In genomic region chr16:53085539-53086450, GRCh38 we compare ENCODE assay signal across 9 cellular contexts. TPM values are rescaled to one million over a fixed set of nuclear protein-coding genes. Genes with fewer than 3 reads are reported as not detected.
DNase-seq lines count a peak whose midpoint lies in the region; ATAC-seq, FAIRE-seq and TF ChIP-seq lines count a peak whose summit lies in the region.
"Had no signal": no experiment of that assay in that cellular context is flagged by ENCODE, and none has a peak within 500 bp of the region (broad histone marks: within the 10 kb centered on the region; RNA-seq: fewer than 3 reads in every experiment).

No MANE protein-coding gene starts in this region.

- CTCF ChIA-PET in IMR-90 (lab: Yijun Ruan, JAX) (no interaction called here), K562 (lab: Yijun Ruan, JAX; ENCODE audit: low intra/inter-chr PET ratio) (no interaction called here)

- H4K8ac ChIP-seq in IMR-90 (ENCODE audit: low read depth in 2 of 2, low read length in 2 of 2), result peak overlapping the region; percentile 22 to 36; a peak in 2 of 4 replicates

- H3K27me3 ChIP-seq in IMR-90 (ENCODE audit: control insufficient read depth, insufficient read depth, low read length) (no peaks in the 10 kb centered on the region), K562 (ENCODE audit: control insufficient read depth in 2 of 2, insufficient read depth in 2 of 2, low read length in 2 of 2) (no peaks in the 10 kb centered on the region)

- H3K14ac ChIP-seq in IMR-90 (replicated peaks; ENCODE audit: low read depth, low read length), result 0 out of 2 replicates have a peak overlapping the region, but pooled peaks have one; percentile 3

- BruUV-seq in IMR-90 (replicated peaks; lab: Mats Ljungman, UMichigan) (no TSS peak), K562 (replicated peaks; lab: Mats Ljungman, UMichigan) (no TSS peak)

- H3K4me3 ChIP-seq in IMR-90 (ENCODE audit: insufficient read depth, low read depth, low read length) (no peak overlapping the region), K562 (no peak overlapping the region)

- dilution Hi-C loops in IMR-90 (cut with HindIII; ENCODE audit: low sequenced_read_pairs, unreplicated experiment), result no loop called here

- H2BK5ac ChIP-seq in IMR-90 (ENCODE audit: low read depth, low read length, poor library complexity, severe bottlenecking), result no peak overlapping the region

- H2AFZ ChIP-seq in IMR-90 (replicated peaks; ENCODE audit: low read length, poor library complexity) (no peak overlapping the region), K562 (ENCODE audit: low read depth, low read length) (no peak overlapping the region)

- H3K18ac ChIP-seq in IMR-90 (ENCODE audit: low read depth, low read length), result no peak overlapping the region

- no peak overlapping the region for H2BK15ac ChIP-seq in IMR-90 (ENCODE audit: low read depth, low read length)

- peak overlapping the region; percentile 18; the same call in 1 of the 2 replicates for H2BK120ac ChIP-seq in IMR-90 (ENCODE audit: low read depth, low read length)

- H3K9me3 Mint-ChIP-seq in stimulated activated naive B cell treated with anti-CD40 and anti-IgM and Interleukin-4, amounts not matched to agents 10 μg/mL and 1 μg/mL and 100 μg/mL, for 72 hours, result no peaks in the 10 kb centered on the region

- DNase-seq in IMR-90 (no peak), K562 (ENCODE audit: extremely low read depth in 1 of 4, low spot score in 3 of 4) (no peak), COLO668 (lab: John Stamatoyannopoulos, UW; ENCODE audit: unreplicated experiment) (no peak), NCI-H187 treated with DMSO at 0.1 percent for 48 hours (lab: John Stamatoyannopoulos, UW) (no peak), HuH-7.5 (ENCODE audit: low spot score) (no peak)
- no peak for DNase-seq in stimulated activated naive B cell treated with anti-CD40 and anti-IgM and Interleukin-4, amounts not matched to agents 10 μg/mL and 1 μg/mL and 100 μg/mL, for 72 hours
- DNase-seq: small intestine had no signal

- peaks cover 33 to 57% of the 10 kb centered on the region in 2 donors for H3K4me1 Mint-ChIP-seq in stimulated activated naive B cell treated with anti-CD40 and anti-IgM and Interleukin-4, amounts not matched to agents 10 μg/mL and 1 μg/mL and 100 μg/mL, for 72 hours

- H3K36me3 ChIP-seq in IMR-90 (ENCODE audit: control insufficient read depth, insufficient read depth, low read length) (no peaks in the 10 kb centered on the region), K562 (ENCODE audit: control insufficient read depth, insufficient read depth, low read length) (peaks cover 29% of the 10 kb centered on the region)

- TF ChIP-seq RAD21 in IMR-90 (IDR thresholded peaks at IDR 0.05; ENCODE audit: low read length) (no peak), K562 (CRISPR knock-in tag; conservative IDR thresholded peaks at IDR 0.05 in 1 of 2, IDR thresholded peaks at IDR 0.05 in 1 of 2) (no peak)

- no peak overlapping the region for H3K4me3 Mint-ChIP-seq in stimulated activated naive B cell treated with anti-CD40 and anti-IgM and Interleukin-4, amounts not matched to agents 10 μg/mL and 1 μg/mL and 100 μg/mL, for 72 hours

- no peak overlapping the region for H3K56ac ChIP-seq in IMR-90 (ENCODE audit: extremely low read depth, insufficient read depth, low read length)

- H2AK9ac ChIP-seq in IMR-90 (replicated peaks; ENCODE audit: low read depth, low read length, poor library complexity), result no peak overlapping the region

- H3K79me1 ChIP-seq in IMR-90 (ENCODE audit: low read depth in 1 of 2, low read length in 2 of 2), result peaks cover 15 to 69% of the 10 kb centered on the region in 2 experiments

- H3K4me2 ChIP-seq in IMR-90 (ENCODE audit: low read depth, low read length) (no peak overlapping the region; the same call in 1 of the 2 replicates), K562 (ENCODE audit: insufficient read depth, low read length) (no peak overlapping the region; the same call in 1 of the 2 replicates)

- 0% methylated on average over 1 of the region's 10 CpGs; no CpG with 5 or more reads in 1 of the 2 experiments for WGBS in IMR-90 (ENCODE audit: extremely low coverage in 2 of 2, insufficient read length in 1 of 2), 2 experiments
- WGBS in K562 (ENCODE audit: insufficient coverage, low coverage, missing lambda C conversion rate), result 43% methylated on average over 10 of the region's 10 CpGs

- H2AK5ac ChIP-seq in IMR-90 (ENCODE audit: low read depth, low read length), result no peak overlapping the region

- FAIRE-seq in K562 (lab: Jason Lieb, UNC) (no peak), islet of Langerhans (lab: Jason Lieb, UNC) (peak; percentile 65)
- FAIRE-seq: small intestine had no signal

- H3K79me2 ChIP-seq in K562 (ENCODE audit: control insufficient read depth, insufficient read depth, low read length), result peaks cover 56% of the 10 kb centered on the region

- no peak overlapping the region for H4K5ac ChIP-seq in IMR-90 (ENCODE audit: low read depth, low read length)

- peak overlapping the region; percentile 56; the same call in 1 of the 2 replicates for H3K27ac ChIP-seq in IMR-90 (ENCODE audit: insufficient read depth, low read length)
- 0 out of 3 replicates have a peak overlapping the region, but pooled peaks have one; percentile 13 for H3K27ac ChIP-seq in K562 (ENCODE audit: extremely low read depth, low read depth, low read length)

- TF ChIP-seq EP300 in K562 (IDR thresholded peaks at IDR 0.05; ENCODE audit: low read length), result no peak

- H3K27ac Mint-ChIP-seq in stimulated activated naive B cell treated with anti-CD40 and anti-IgM and Interleukin-4, amounts not matched to agents 10 μg/mL and 1 μg/mL and 100 μg/mL, for 72 hours, result peak overlapping the region; percentile 68

- H3K9ac ChIP-seq in IMR-90 (ENCODE audit: low read depth, low read length) (no peak overlapping the region), K562 (ENCODE audit: insufficient read depth in 1 of 2, low read depth in 2 of 2, low read length in 2 of 2) (peak overlapping the region in 1 of 2 experiments; percentile 68; a peak in 1 of 4 replicates)

- no peak overlapping the region for H4K91ac ChIP-seq in IMR-90 (ENCODE audit: insufficient read depth, low read depth, low read length)

- intact Hi-C loops in IMR-90 (cut with micrococcal nuclease) (no loop called here), K562 (cut with micrococcal nuclease) (no loop called here)

- TF ChIP-seq POLR2A in IMR-90 (IDR thresholded peaks at IDR 0.05; ENCODE audit: low read depth, low read length) (no peak), K562 (conservative IDR thresholded peaks at IDR 0.05) (no peak)

- peaks cover 37% of the 10 kb centered on the region for H3K9me1 ChIP-seq in IMR-90 (ENCODE audit: insufficient read depth, low read length)
- no peaks in the 10 kb centered on the region for H3K9me1 ChIP-seq in K562 (ENCODE audit: control insufficient read depth, insufficient read depth, low read length)

- H3K23ac ChIP-seq in IMR-90 (ENCODE audit: low read depth, low read length), result peak overlapping the region; percentile 75; the same call in 1 of the 2 replicates

- H4K20me1 ChIP-seq in IMR-90 (ENCODE audit: insufficient read depth, low read length), result peaks cover 6% of the 10 kb centered on the region; the same call in 1 of the 2 replicates
- H4K20me1 ChIP-seq in K562 (replicated peaks; ENCODE audit: control insufficient read depth, insufficient read depth, low read length), result no peaks in the 10 kb centered on the region; the same call in 1 of the 2 replicates

- in situ Hi-C loops in IMR-90 (cut with MboI; ENCODE audit: low sequenced_read_pairs), result loop anchor here (5.0 kb wide), 1 partner anchor 42 kb away; no protein-coding TSS in a partner anchor
- in situ Hi-C loops in K562 (cut with MboI), result no loop called here

- H3K4me1 ChIP-seq in IMR-90 (ENCODE audit: control insufficient read depth, insufficient read depth, low read length), result peaks cover 21% of the 10 kb centered on the region
- H3K4me1 ChIP-seq in K562 (replicated peaks in 1 of 2; ENCODE audit: control insufficient read depth in 2 of 2, insufficient read depth in 2 of 2, low read length in 2 of 2), result peaks cover 7 to 34% of the 10 kb centered on the region in 2 experiments; a peak in 4 of 5 replicates

- H2BK20ac ChIP-seq in IMR-90 (ENCODE audit: low read depth, low read length), result 0 out of 2 replicates have a peak overlapping the region, but pooled peaks have one; percentile 44

- peaks cover 9 to 31% of the 10 kb centered on the region in 2 donors for H3K36me3 Mint-ChIP-seq in stimulated activated naive B cell treated with anti-CD40 and anti-IgM and Interleukin-4, amounts not matched to agents 10 μg/mL and 1 μg/mL and 100 μg/mL, for 72 hours

- peak overlapping the region; percentile 40; the same call in 1 of the 2 replicates for H3K4ac ChIP-seq in IMR-90 (ENCODE audit: low read depth, low read length)

- no peaks in the 10 kb centered on the region for H3K27me3 Mint-ChIP-seq in stimulated activated naive B cell treated with anti-CD40 and anti-IgM and Interleukin-4, amounts not matched to agents 10 μg/mL and 1 μg/mL and 100 μg/mL, for 72 hours

- TF ChIP-seq CTCF in IMR-90 (conservative IDR thresholded peaks at IDR 0.05; ENCODE audit: low read depth, low read length), result no peak
- no peak for TF ChIP-seq CTCF in K562 (IDR thresholded peaks at IDR 0.05 in 2 of 3, conservative IDR thresholded peaks at IDR 0.05 in 1 of 3; ENCODE audit: insufficient read depth in 2 of 3, low read depth in 1 of 3, low read length in 3 of 3)

- ATAC-seq in IMR-90 (ENCODE audit: low read depth) (no peak), K562 (no peak; the same call in 2 of the 3 replicates), GM21576 (IDR thresholded peaks at IDR 0.05; ENCODE audit: unreplicated experiment) (no peak)
- no peak for ATAC-seq in stimulated activated naive B cell treated with anti-CD40 and anti-IgM and Interleukin-4, amounts not matched to agents 10 μg/mL and 1 μg/mL and 100 μg/mL, for 72 hours (replicated peaks)

- POLR2A ChIA-PET in IMR-90 (lab: Charles Lee; ENCODE audit: unreplicated experiment) (no interaction called here), K562 (lab: Yijun Ruan, JAX) (interaction anchor here (1.0 to 2.1 kb wide), 2 partner anchors 17 to 31 kb away, joined by 3 to 6 read pairs; partner anchors contain the start of gene CHD9)

- H3K9me3 ChIP-seq in IMR-90 (ENCODE audit: control insufficient read depth, insufficient read depth, low read length) (no peaks in the 10 kb centered on the region), K562 (replicated peaks; ENCODE audit: control insufficient read depth, insufficient read depth, low read depth, low read length) (no peaks in the 10 kb centered on the region; the same call in 1 of the 2 replicates)

RNA-seq across cellular contexts. Expression of gene CHD9, which starts 31.0 kb away (rescaled TPM):
- 48.8 and 61.4 TPM in 2 replicates for total RNA-seq in IMR-90 (2012; rRNA removed)
- 8.4 and 9.1 TPM in 2 replicates for polyA plus RNA-seq in IMR-90 (2012; rRNA removed)
- 0.93 and 1.8 TPM in 2 replicates for polyA plus RNA-seq in IMR-90 (2012; cell fraction: cytosol; rRNA removed)
- 1.9 and 26.7 TPM in 2 replicates for polyA plus RNA-seq in IMR-90 (2012; cell fraction: nucleus; rRNA removed; ENCODE audit: low replicate concordance)
- 65.0 and 350 TPM in 2 replicates for total RNA-seq in K562 (2011; cell fraction: chromatin; rRNA removed; ENCODE audit: low replicate concordance)
- total RNA-seq in K562 (2011; cell fraction: nucleolus; rRNA removed), result 31.9 and 54.3 TPM in 2 replicates
- total RNA-seq in K562 (2011; cell fraction: nucleoplasm; rRNA removed), result 103 and 111 TPM in 2 replicates
- total RNA-seq in K562 (2014; rRNA removed), result 22.0 and 32.0 TPM in 2 replicates
- 58.1 and 65.4 TPM in 2 replicates for total RNA-seq in K562 (2014; rRNA removed; fragmentation: Illumina TruSeq; extraction: Trizol)
- 49.1 and 54.0 TPM in 2 replicates for total RNA-seq in K562 (2015; rRNA removed; fragmentation: Illumina TruSeq; extraction: Trizol)
- 38.8 and 40.7 TPM in 2 replicates for total RNA-seq in K562 (2021)
- 33.9 and 41.6 TPM in 2 replicates for polyA plus RNA-seq in K562 (2011; rRNA removed)
- 6.7 and 13.4 TPM in 2 replicates for polyA plus RNA-seq in K562 (2011; cell fraction: cytosol; rRNA removed)
- polyA plus RNA-seq in K562 (2011; cell fraction: nucleus; rRNA removed), result 31.4 and 44.3 TPM in 2 replicates
- polyA plus RNA-seq in K562 (2012), result 20.4 and 21.2 TPM in 2 replicates
- polyA plus RNA-seq in K562 (2014; fragmentation: Illumina TruSeq; extraction: Trizol), result 25.6 and 29.0 TPM in 2 replicates
- 10 to 100 TPM; 33.7 to 69.3 TPM for polyA plus RNA-seq in K562 (2014; fragmentation: Nextera tagmentation; extraction: Ambion mirVana)
- polyA plus RNA-seq in K562 (2014; rRNA removed), result 26.1 and 40.6 TPM in 2 replicates
- polyA minus RNA-seq in K562 (2011; rRNA and poly(A)+ RNA removed), result 179 and 246 TPM in 2 replicates
- polyA minus RNA-seq in K562 (2011; cell fraction: cytosol; rRNA and poly(A)+ RNA removed), result 23.1 and 25.2 TPM in 2 replicates
- polyA minus RNA-seq in K562 (2011; cell fraction: nucleus; rRNA and poly(A)+ RNA removed), result 89.8 and 176 TPM in 2 replicates

RNA-seq across cellular contexts. Expression of gene CHD9NB, which starts 33.1 kb away (rescaled TPM):
- 1.1 TPM in 2 replicates for total RNA-seq in IMR-90 (2012; rRNA removed)
- polyA plus RNA-seq in IMR-90 (2012; rRNA removed), result 0.94 and 1.2 TPM in 2 replicates
- 0.29 and 0.55 TPM in 2 replicates for polyA plus RNA-seq in IMR-90 (2012; cell fraction: cytosol; rRNA removed)
- polyA plus RNA-seq in IMR-90 (2012; cell fraction: nucleus; rRNA removed; ENCODE audit: low replicate concordance), result 0.41 and 0.61 TPM in 2 replicates
- total RNA-seq in K562 (2011; cell fraction: chromatin; rRNA removed; ENCODE audit: low replicate concordance), result not detected in 2 replicates
- not detected in 2 replicates for total RNA-seq in K562 (2011; cell fraction: nucleolus; rRNA removed)
- not detected in 2 replicates for total RNA-seq in K562 (2011; cell fraction: nucleoplasm; rRNA removed)
- not detected in 2 replicates for total RNA-seq in K562 (2014; rRNA removed)
- 0.07 TPM in 1 of 2 replicates, not detected in the other for total RNA-seq in K562 (2014; rRNA removed; fragmentation: Illumina TruSeq; extraction: Trizol)
- total RNA-seq in K562 (2015; rRNA removed; fragmentation: Illumina TruSeq; extraction: Trizol), result not detected in 2 replicates
- total RNA-seq in K562 (2021), result 0.13 TPM in 1 of 2 replicates, not detected in the other
- polyA plus RNA-seq in K562 (2011; rRNA removed), result not detected in 2 replicates
- not detected in 2 replicates for polyA plus RNA-seq in K562 (2011; cell fraction: cytosol; rRNA removed)
- 0.07 TPM in 1 of 2 replicates, not detected in the other for polyA plus RNA-seq in K562 (2011; cell fraction: nucleus; rRNA removed)
- 0.10 TPM in 1 of 2 replicates, not detected in the other for polyA plus RNA-seq in K562 (2012)
- polyA plus RNA-seq in K562 (2014; fragmentation: Illumina TruSeq; extraction: Trizol), result 0.10 and 0.29 TPM in 2 replicates
- under 1 TPM in 1 of 2 experiments, not detected in 1; 0.06 TPM for polyA plus RNA-seq in K562 (2014; fragmentation: Nextera tagmentation; extraction: Ambion mirVana)
- polyA plus RNA-seq in K562 (2014; rRNA removed), result 0.19 TPM in 1 of 2 replicates, not detected in the other
- polyA minus RNA-seq in K562 (2011; rRNA and poly(A)+ RNA removed), result not detected in 2 replicates
- polyA minus RNA-seq in K562 (2011; cell fraction: cytosol; rRNA and poly(A)+ RNA removed), result not detected in 2 replicates
- polyA minus RNA-seq in K562 (2011; cell fraction: nucleus; rRNA and poly(A)+ RNA removed), result not detected in 2 replicates
